In genomic region chr5:91110709-91111108, GRCh38 we compare ENCODE assay signal across 2 cellular contexts.
TF ChIP-seq lines count a peak whose summit lies in the region.

No MANE protein-coding gene starts in this region.

TF ChIP-seq in A549, 52 proteins besides CTCF, POLR2A, EP300 and RAD21:
- TF ChIP-seq, protein P1, sequence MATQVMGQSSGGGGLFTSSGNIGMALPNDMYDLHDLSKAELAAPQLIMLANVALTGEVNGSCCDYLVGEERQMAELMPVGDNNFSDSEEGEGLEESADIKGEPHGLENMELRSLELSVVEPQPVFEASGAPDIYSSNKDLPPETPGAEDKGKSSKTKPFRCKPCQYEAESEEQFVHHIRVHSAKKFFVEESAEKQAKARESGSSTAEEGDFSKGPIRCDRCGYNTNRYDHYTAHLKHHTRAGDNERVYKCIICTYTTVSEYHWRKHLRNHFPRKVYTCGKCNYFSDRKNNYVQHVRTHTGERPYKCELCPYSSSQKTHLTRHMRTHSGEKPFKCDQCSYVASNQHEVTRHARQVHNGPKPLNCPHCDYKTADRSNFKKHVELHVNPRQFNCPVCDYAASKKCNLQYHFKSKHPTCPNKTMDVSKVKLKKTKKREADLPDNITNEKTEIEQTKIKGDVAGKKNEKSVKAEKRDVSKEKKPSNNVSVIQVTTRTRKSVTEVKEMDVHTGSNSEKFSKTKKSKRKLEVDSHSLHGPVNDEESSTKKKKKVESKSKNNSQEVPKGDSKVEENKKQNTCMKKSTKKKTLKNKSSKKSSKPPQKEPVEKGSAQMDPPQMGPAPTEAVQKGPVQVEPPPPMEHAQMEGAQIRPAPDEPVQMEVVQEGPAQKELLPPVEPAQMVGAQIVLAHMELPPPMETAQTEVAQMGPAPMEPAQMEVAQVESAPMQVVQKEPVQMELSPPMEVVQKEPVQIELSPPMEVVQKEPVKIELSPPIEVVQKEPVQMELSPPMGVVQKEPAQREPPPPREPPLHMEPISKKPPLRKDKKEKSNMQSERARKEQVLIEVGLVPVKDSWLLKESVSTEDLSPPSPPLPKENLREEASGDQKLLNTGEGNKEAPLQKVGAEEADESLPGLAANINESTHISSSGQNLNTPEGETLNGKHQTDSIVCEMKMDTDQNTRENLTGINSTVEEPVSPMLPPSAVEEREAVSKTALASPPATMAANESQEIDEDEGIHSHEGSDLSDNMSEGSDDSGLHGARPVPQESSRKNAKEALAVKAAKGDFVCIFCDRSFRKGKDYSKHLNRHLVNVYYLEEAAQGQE (IDR thresholded peaks at IDR 0.05): no peak
- no peak for TF ChIP-seq ATOH8 (CRISPR knock-in tag; IDR thresholded peaks at IDR 0.05; ENCODE audit: low read depth)
- no peak for TF ChIP-seq POLR2AphosphoS2 (conservative IDR thresholded peaks at IDR 0.05; ENCODE audit: low read length)
- TF ChIP-seq, protein P2, sequence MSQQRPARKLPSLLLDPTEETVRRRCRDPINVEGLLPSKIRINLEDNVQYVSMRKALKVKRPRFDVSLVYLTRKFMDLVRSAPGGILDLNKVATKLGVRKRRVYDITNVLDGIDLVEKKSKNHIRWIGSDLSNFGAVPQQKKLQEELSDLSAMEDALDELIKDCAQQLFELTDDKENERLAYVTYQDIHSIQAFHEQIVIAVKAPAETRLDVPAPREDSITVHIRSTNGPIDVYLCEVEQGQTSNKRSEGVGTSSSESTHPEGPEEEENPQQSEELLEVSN (IDR thresholded peaks at IDR 0.05; ENCODE audit: borderline replicate concordance, low read depth): no peak
- TF ChIP-seq ZNF302 (CRISPR knock-in tag; IDR thresholded peaks at IDR 0.05): no peak

TF ChIP-seq in IMR-90, 13 proteins besides CTCF, POLR2A, EP300 and RAD21 (continued from another document):
- no peak for TF ChIP-seq CEBPB (IDR thresholded peaks at IDR 0.05; ENCODE audit: low read depth, low read length)
- TF ChIP-seq MXI1 (IDR thresholded peaks at IDR 0.05; ENCODE audit: borderline replicate concordance, low read depth, low read length): no peak
- TF ChIP-seq ELK1 (IDR thresholded peaks at IDR 0.05; ENCODE audit: borderline replicate concordance, low read depth, low read length): no peak
- no peak for TF ChIP-seq MAFK (IDR thresholded peaks at IDR 0.05; ENCODE audit: low read depth, low read length)
